Comparison of ENCODE assay signal across 8 cellular contexts in the genomic region with DNA sequence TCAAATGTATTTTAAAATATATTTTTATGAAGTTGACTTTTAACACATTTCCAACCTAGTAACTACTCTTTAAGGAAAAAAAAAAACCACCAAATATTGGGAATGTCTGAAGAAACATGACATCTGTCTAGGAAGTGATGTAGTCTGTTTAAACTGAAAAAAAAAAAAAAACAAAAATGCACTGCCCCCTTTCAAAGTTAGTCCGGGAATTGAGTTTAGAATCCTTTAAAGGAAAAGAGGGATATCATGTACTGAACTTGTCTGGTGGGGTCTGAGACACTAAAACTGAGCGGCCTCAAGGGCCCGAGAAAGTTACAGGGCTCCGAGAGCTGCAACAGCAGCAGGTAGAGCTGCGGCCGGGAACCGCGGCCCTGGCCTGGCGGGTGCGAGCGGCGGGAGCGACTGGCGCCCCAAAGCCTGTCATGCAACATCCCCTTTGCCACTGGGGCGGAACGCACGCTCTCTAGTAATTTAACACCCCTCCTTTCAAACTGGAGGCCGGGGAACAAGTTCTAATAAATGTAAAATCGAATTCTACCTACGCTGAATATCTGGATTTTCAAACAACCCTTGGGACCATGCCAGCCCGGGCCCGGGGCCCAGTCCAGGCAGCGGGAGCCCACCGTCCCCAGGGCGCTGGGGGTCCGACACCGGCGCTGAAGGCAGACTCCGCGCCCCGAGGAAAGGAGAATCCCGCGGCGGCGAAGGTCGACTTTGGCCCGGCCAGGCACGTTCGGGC. TPM values are rescaled to one million over a fixed set of nuclear protein-coding genes. Genes with fewer than 3 reads are reported as not detected.
DNase-seq lines count a peak whose midpoint lies in the region; ATAC-seq lines count a peak whose summit lies in the region.

No MANE protein-coding gene starts in this region.

- no peaks in the 10 kb centered on the region for H3K9me3 ChIP-seq in esophagus (ENCODE audit: control insufficient read depth in 2 of 2, insufficient read depth in 1 of 2, low read depth in 1 of 2, low read length in 1 of 2)
- H3K9me3 ChIP-seq in mucosa of stomach (ENCODE audit: control insufficient read depth, low read length): no peaks in the 10 kb centered on the region

- peak overlapping the region; percentile 77 for H3K9ac ChIP-seq in mucosa of stomach (ENCODE audit: low read length)

- peak; percentile 45 for ATAC-seq in GM18519 (IDR thresholded peaks at IDR 0.05; ENCODE audit: low FRiP score, unreplicated experiment)
- peak; percentile 45 for ATAC-seq in HG03039 (IDR thresholded peaks at IDR 0.05; ENCODE audit: unreplicated experiment)

- H3K4me3 ChIP-seq in esophagus (ENCODE audit: low read depth in 1 of 2, low read length in 2 of 2) (peak overlapping the region; percentile 70 to 77), mucosa of stomach (ENCODE audit: low read length) (peak overlapping the region; percentile 12)

- no peaks in the 10 kb centered on the region for H3K27me3 ChIP-seq in esophagus (ENCODE audit: control insufficient read depth in 1 of 2, insufficient read depth in 2 of 2, low read length in 2 of 2)
- H3K27me3 ChIP-seq in mucosa of stomach (ENCODE audit: control insufficient read depth, insufficient read depth, low read length): peaks cover 62% of the 10 kb centered on the region

- peaks cover 0 to 2% of the 10 kb centered on the region in 2 donors for H3K4me1 ChIP-seq in esophagus (ENCODE audit: control insufficient read depth in 2 of 2, insufficient read depth in 2 of 2, low read length in 1 of 2)
- H3K4me1 ChIP-seq in mucosa of stomach (ENCODE audit: control insufficient read depth, insufficient read depth, low read length): peaks cover 8% of the 10 kb centered on the region

- whole genome bisulfite sequencing in esophagus, 2 donors: 0% methylated on average over 39 of the region's 39 CpGs

- H3K36me3 ChIP-seq in esophagus (ENCODE audit: control insufficient read depth in 2 of 2, insufficient read depth in 2 of 2, low read length in 1 of 2) (no peaks in the 10 kb centered on the region), mucosa of stomach (ENCODE audit: control insufficient read depth, insufficient read depth, low read length) (no peaks in the 10 kb centered on the region)

- DNase-seq in 8988T (peak; percentile 61), NCI-H446 treated with DMSO at 0.1 percent for 48 hours (lab: John Stamatoyannopoulos, UW) (peak; percentile 63)
- peak; percentile 46 for DNase-seq in activated CD8-positive, alpha-beta memory T cell treated with anti-CD3 and anti-CD28 coated beads, Interleukin-2, amount 50 U/mL, for 4 hours
- DNase-seq in stimulated activated naive CD4-positive, alpha-beta T cell treated with Interleukin-2 at 50 U/mL for 16 hours (lab: John Stamatoyannopoulos, UW): peak; percentile 34

- peak overlapping the region; percentile 87 for H3K27ac ChIP-seq in esophagus (ENCODE audit: low read depth in 2 of 2, low read length in 1 of 2)

RNA-seq across cellular contexts. Expression of gene RDX, which starts 0.8 kb away (rescaled TPM):
- polyA plus RNA-seq in esophagus: 10 to 100 TPM; 14.4 to 15.9 TPM

Comparison
In these comparisons a context has a peak if more than half of its experiments do, and no peak if none do; other contexts are left out.
1. Peak in every context shown above with its lines: DNase-seq, ATAC-seq, H3K4me3 ChIP-seq and H3K27ac ChIP-seq.